In the genomic region with DNA sequence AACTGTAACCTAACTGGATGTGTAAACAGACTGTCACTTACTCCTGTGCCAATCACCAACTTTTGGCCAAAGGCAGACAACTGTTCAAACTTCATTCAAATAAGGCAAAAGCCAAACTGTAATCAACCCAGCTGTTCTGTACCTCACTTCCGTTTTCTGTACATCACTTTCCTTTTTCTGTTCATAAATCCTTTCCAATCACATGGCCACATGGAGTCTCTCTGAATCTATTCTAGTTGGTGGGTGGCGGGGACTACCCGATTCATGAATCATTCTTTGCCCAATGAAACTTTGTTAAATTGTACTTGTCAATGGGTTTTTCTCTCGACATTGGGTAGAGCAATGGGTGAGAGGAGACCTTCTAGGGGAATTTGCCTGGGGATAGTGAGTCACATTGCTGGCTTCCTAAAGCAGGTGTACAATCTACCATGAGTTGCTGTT, we compare ENCODE assay signal across 10 cellular contexts.
DNase-seq lines count a peak whose midpoint lies in the region; ATAC-seq lines count a peak whose summit lies in the region.
"Had no signal": no experiment of that assay in that cellular context is flagged by ENCODE, and none has a peak within 500 bp of the region (broad histone marks: within the 10 kb centered on the region; RNA-seq: fewer than 3 reads in every experiment).

No MANE protein-coding gene starts in this region.

- no peaks in the 10 kb centered on the region for H3K4me1 Mint-ChIP-seq in T-helper 17 cell

- H3K4me3 ChIP-seq in SJCRH30, result no peak overlapping the region
- H3K4me3 ChIP-seq: PC-9, psoas muscle had no signal

- H3K27me3 Mint-ChIP-seq in T-helper 17 cell, result no peaks in the 10 kb centered on the region

- peaks cover 3% of the 10 kb centered on the region for H3K4me1 ChIP-seq in SJCRH30

- DNase-seq in T-helper 17 cell, result no peak
- DNase-seq in renal cortical epithelial cell (ENCODE audit: low read depth), result peak; percentile 56
- DNase-seq in SJCRH30, result no peak
- no peak for DNase-seq in NK-92 treated with Interleukin-12 subunit alpha and Interleukin-12 subunit beta, amount 100 ng/mL, for 24 hours (lab: John Stamatoyannopoulos, UW)
- DNase-seq in NCI-H82 (lab: John Stamatoyannopoulos, UW), result no peak
- DNase-seq in Kasumi-1 (lab: John Stamatoyannopoulos, UW), result no peak

- ATAC-seq in GM18868 (IDR thresholded peaks at IDR 0.05; ENCODE audit: unreplicated experiment), result peak; percentile 83
- peak; percentile 67 for ATAC-seq in HG02623 (IDR thresholded peaks at IDR 0.05; ENCODE audit: unreplicated experiment)
- peak; percentile 32 for ATAC-seq in T-helper 17 cell

- H3K4me3 Mint-ChIP-seq in T-helper 17 cell, result no peak overlapping the region

- H3K27ac Mint-ChIP-seq in T-helper 17 cell, result no peak overlapping the region

- no peak overlapping the region for H3K27ac ChIP-seq in SJCRH30
- H3K27ac ChIP-seq: PC-9, psoas muscle had no signal

- no peaks in the 10 kb centered on the region for H3K36me3 ChIP-seq in SJCRH30

- no peaks in the 10 kb centered on the region for H3K27me3 ChIP-seq in SJCRH30

- H3K9me3 ChIP-seq in T-helper 17 cell (ENCODE audit: control insufficient read depth, low read length, poor library complexity, severe bottlenecking) (no peaks in the 10 kb centered on the region), SJCRH30 (replicated peaks) (no peaks in the 10 kb centered on the region; the same call in 1 of the 2 replicates)
- H3K9me3 ChIP-seq: psoas muscle had no signal

- H3K36me3 Mint-ChIP-seq in T-helper 17 cell (ENCODE audit: low read depth), result no peaks in the 10 kb centered on the region

Comparison
In these comparisons a context has a peak if more than half of its experiments do, and no peak if none do; other contexts are left out.
1. ATAC-seq: peak in every context shown above with its lines; median percentile 83 in GM18868; 67 in HG02623; 32 in T-helper 17 cell.